ENCODE assay signal across 1 cellular context in the genomic region with DNA sequence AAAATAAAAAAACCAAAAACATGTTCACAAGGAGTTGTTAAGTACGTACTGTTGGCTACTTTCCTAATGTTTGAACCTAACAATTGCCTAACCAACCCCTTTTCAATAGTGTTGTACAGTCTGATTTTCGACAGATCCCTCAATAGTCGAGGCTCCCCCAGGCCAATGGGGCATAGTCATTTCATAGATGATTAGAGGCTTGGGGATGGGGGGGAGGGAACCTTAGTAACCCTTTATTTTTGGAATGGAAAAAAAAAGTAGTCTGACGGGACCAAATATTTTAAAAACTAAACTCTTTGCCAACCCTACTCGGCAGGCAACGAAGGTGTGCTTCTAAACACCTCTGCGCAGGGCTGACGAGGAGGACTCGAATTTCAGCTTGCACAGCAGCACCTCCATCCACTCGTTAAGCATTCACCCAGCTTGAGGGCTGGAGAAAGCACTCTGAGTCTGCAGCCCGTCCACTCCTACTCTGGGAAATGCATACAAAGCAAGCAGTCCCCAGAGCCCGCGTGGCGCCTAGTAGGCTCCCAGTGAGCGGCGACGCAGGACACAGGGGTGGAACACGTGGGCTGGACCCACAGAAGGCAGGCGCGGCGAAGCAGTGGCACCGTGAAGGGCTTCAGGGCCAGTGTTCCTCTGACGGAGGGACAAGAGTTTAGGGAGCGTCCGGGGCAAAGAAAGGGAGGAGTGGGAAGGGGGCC.
A peak's percentile ranks its signal among the peaks of the same experiment; 100 is the strongest.
TF ChIP-seq lines count a peak whose summit lies in the region.

No MANE protein-coding gene starts in this region.

TF ChIP-seq in HepG2, 621 proteins besides CTCF, POLR2A, EP300 and RAD21 (continued from another document and continues in another):
- TF ChIP-seq, protein P1, sequence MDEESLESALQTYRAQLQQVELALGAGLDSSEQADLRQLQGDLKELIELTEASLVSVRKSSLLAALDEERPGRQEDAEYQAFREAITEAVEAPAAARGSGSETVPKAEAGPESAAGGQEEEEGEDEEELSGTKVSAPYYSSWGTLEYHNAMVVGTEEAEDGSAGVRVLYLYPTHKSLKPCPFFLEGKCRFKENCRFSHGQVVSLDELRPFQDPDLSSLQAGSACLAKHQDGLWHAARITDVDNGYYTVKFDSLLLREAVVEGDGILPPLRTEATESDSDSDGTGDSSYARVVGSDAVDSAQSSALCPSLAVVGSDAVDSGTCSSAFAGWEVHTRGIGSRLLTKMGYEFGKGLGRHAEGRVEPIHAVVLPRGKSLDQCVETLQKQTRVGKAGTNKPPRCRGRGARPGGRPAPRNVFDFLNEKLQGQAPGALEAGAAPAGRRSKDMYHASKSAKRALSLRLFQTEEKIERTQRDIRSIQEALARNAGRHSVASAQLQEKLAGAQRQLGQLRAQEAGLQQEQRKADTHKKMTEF (CRISPR knock-in tag; IDR thresholded peaks at IDR 0.05) = peak; percentile 18; the same call in 1 of the 2 replicates
- TF ChIP-seq ZBTB3 (CRISPR knock-in tag; IDR thresholded peaks at IDR 0.05; ENCODE audit: borderline replicate concordance, low read depth) = no peak
- TF ChIP-seq POLR2AphosphoS5 (IDR thresholded peaks at IDR 0.05; ENCODE audit: low read depth, low read length) = peak; percentile 55
- no peak for TF ChIP-seq SCMH1 (CRISPR knock-in tag; IDR thresholded peaks at IDR 0.05; ENCODE audit: borderline replicate concordance)
- TF ChIP-seq ZNF326 (CRISPR knock-in tag; IDR thresholded peaks at IDR 0.05; ENCODE audit: borderline replicate concordance) = no peak
- TF ChIP-seq ZFP1 (CRISPR knock-in tag; IDR thresholded peaks at IDR 0.05) = no peak
- no peak for TF ChIP-seq JUNB (CRISPR knock-in tag; IDR thresholded peaks at IDR 0.05; ENCODE audit: borderline replicate concordance)
- TF ChIP-seq, protein P2, sequence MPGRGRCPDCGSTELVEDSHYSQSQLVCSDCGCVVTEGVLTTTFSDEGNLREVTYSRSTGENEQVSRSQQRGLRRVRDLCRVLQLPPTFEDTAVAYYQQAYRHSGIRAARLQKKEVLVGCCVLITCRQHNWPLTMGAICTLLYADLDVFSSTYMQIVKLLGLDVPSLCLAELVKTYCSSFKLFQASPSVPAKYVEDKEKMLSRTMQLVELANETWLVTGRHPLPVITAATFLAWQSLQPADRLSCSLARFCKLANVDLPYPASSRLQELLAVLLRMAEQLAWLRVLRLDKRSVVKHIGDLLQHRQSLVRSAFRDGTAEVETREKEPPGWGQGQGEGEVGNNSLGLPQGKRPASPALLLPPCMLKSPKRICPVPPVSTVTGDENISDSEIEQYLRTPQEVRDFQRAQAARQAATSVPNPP (CRISPR knock-in tag; IDR thresholded peaks at IDR 0.05) = no peak
- TF ChIP-seq ZNF737 (CRISPR knock-in tag; IDR thresholded peaks at IDR 0.05; ENCODE audit: borderline replicate concordance) = 0 out of 2 replicates have a peak, but pooled peaks have one; percentile 49
- peak; percentile 10; the same call in 1 of the 2 replicates for TF ChIP-seq ZNF83 (CRISPR knock-in tag; IDR thresholded peaks at IDR 0.05; ENCODE audit: borderline replicate concordance)
- no peak for TF ChIP-seq ZNF274 (CRISPR knock-in tag; IDR thresholded peaks at IDR 0.05)
- TF ChIP-seq ZNF577 (CRISPR knock-in tag; IDR thresholded peaks at IDR 0.05; ENCODE audit: borderline replicate concordance, low read depth) = no peak
- TF ChIP-seq HCFC1 (IDR thresholded peaks at IDR 0.05; ENCODE audit: low read depth, low read length) = no peak
- TF ChIP-seq, protein P3, sequence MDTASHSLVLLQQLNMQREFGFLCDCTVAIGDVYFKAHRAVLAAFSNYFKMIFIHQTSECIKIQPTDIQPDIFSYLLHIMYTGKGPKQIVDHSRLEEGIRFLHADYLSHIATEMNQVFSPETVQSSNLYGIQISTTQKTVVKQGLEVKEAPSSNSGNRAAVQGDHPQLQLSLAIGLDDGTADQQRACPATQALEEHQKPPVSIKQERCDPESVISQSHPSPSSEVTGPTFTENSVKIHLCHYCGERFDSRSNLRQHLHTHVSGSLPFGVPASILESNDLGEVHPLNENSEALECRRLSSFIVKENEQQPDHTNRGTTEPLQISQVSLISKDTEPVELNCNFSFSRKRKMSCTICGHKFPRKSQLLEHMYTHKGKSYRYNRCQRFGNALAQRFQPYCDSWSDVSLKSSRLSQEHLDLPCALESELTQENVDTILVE (CRISPR knock-in tag; IDR thresholded peaks at IDR 0.05) = no peak
- TF ChIP-seq ZMYM2 (CRISPR knock-in tag; IDR thresholded peaks at IDR 0.05) = no peak
- no peak for TF ChIP-seq SIN3B (IDR thresholded peaks at IDR 0.05; ENCODE audit: low read length)
- peak; percentile 32; the same call in 1 of the 2 replicates for TF ChIP-seq MIER3 (CRISPR knock-in tag; IDR thresholded peaks at IDR 0.05; ENCODE audit: borderline replicate concordance)
- no peak for TF ChIP-seq ZNF383 (CRISPR knock-in tag; IDR thresholded peaks at IDR 0.05; ENCODE audit: borderline replicate concordance)
- no peak for TF ChIP-seq PAXIP1 (CRISPR knock-in tag; conservative IDR thresholded peaks at IDR 0.05)
- no peak for TF ChIP-seq ZNF619 (CRISPR knock-in tag; IDR thresholded peaks at IDR 0.05)
- TF ChIP-seq ZNF674 (CRISPR knock-in tag; IDR thresholded peaks at IDR 0.05; ENCODE audit: low read depth) = no peak
- no peak for TF ChIP-seq ZNF839 (CRISPR knock-in tag; IDR thresholded peaks at IDR 0.05; ENCODE audit: borderline replicate concordance)
- TF ChIP-seq ZNF260 (CRISPR knock-in tag; IDR thresholded peaks at IDR 0.05; ENCODE audit: borderline replicate concordance, low read depth) = no peak
- no peak for TF ChIP-seq TAF15 (IDR thresholded peaks at IDR 0.05; ENCODE audit: low read depth, low read length, poor library complexity, severe bottlenecking)
- no peak for TF ChIP-seq ZNF891 (CRISPR knock-in tag; IDR thresholded peaks at IDR 0.05)
- TF ChIP-seq HNRNPK (IDR thresholded peaks at IDR 0.05; ENCODE audit: low read depth, low read length, poor library complexity, severe bottlenecking) = no peak
- no peak for TF ChIP-seq AHR (CRISPR knock-in tag; IDR thresholded peaks at IDR 0.05)
- TF ChIP-seq ZBTB26 (CRISPR knock-in tag; IDR thresholded peaks at IDR 0.05; ENCODE audit: borderline replicate concordance) = no peak
- no peak for TF ChIP-seq ZNF329 (CRISPR knock-in tag; IDR thresholded peaks at IDR 0.05; ENCODE audit: low read depth)
- TF ChIP-seq HMGA1 (CRISPR knock-in tag; conservative IDR thresholded peaks at IDR 0.05) = no peak
- TF ChIP-seq MXD4 (CRISPR knock-in tag; IDR thresholded peaks at IDR 0.05) = no peak; the same call in 1 of the 2 replicates
- TF ChIP-seq, protein P4, sequence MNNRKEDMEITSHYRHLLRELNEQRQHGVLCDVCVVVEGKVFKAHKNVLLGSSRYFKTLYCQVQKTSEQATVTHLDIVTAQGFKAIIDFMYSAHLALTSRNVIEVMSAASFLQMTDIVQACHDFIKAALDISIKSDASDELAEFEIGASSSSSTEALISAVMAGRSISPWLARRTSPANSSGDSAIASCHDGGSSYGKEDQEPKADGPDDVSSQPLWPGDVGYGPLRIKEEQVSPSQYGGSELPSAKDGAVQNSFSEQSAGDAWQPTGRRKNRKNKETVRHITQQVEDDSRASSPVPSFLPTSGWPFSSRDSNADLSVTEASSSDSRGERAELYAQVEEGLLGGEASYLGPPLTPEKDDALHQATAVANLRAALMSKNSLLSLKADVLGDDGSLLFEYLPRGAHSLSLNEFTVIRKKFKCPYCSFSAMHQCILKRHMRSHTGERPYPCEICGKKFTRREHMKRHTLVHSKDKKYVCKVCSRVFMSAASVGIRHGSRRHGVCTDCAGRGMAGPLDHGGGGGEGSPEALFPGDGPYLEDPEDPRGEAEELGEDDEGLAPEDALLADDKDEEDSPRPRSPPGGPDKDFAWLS (CRISPR knock-in tag; IDR thresholded peaks at IDR 0.05; ENCODE audit: borderline replicate concordance) = no peak
- no peak for TF ChIP-seq NONO (IDR thresholded peaks at IDR 0.05)
- peak; percentile 76 for TF ChIP-seq NONO (CRISPR knock-in tag; conservative IDR thresholded peaks at IDR 0.05)
- peak; percentile 39; the same call in 1 of the 2 replicates for TF ChIP-seq HDAC2 (CRISPR knock-in tag; IDR thresholded peaks at IDR 0.05)
- no peak for TF ChIP-seq ZNF235 (CRISPR knock-in tag; IDR thresholded peaks at IDR 0.05; ENCODE audit: borderline replicate concordance)
- no peak for TF ChIP-seq RBFOX2 (IDR thresholded peaks at IDR 0.05; ENCODE audit: low read depth, low read length)
- TF ChIP-seq HMGXB3 (CRISPR knock-in tag; IDR thresholded peaks at IDR 0.05; ENCODE audit: borderline replicate concordance) = no peak
- no peak for TF ChIP-seq ZNF549 (CRISPR knock-in tag; IDR thresholded peaks at IDR 0.05)
- no peak for TF ChIP-seq ZNF317 (CRISPR knock-in tag; IDR thresholded peaks at IDR 0.05)
- TF ChIP-seq, protein P5, sequence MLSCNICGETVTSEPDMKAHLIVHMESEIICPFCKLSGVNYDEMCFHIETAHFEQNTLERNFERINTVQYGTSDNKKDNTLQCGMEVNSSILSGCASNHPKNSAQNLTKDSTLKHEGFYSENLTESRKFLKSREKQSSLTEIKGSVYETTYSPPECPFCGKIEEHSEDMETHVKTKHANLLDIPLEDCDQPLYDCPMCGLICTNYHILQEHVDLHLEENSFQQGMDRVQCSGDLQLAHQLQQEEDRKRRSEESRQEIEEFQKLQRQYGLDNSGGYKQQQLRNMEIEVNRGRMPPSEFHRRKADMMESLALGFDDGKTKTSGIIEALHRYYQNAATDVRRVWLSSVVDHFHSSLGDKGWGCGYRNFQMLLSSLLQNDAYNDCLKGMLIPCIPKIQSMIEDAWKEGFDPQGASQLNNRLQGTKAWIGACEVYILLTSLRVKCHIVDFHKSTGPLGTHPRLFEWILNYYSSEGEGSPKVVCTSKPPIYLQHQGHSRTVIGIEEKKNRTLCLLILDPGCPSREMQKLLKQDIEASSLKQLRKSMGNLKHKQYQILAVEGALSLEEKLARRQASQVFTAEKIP (CRISPR knock-in tag; IDR thresholded peaks at IDR 0.05; ENCODE audit: borderline replicate concordance) = no peak
